In the genomic region with DNA sequence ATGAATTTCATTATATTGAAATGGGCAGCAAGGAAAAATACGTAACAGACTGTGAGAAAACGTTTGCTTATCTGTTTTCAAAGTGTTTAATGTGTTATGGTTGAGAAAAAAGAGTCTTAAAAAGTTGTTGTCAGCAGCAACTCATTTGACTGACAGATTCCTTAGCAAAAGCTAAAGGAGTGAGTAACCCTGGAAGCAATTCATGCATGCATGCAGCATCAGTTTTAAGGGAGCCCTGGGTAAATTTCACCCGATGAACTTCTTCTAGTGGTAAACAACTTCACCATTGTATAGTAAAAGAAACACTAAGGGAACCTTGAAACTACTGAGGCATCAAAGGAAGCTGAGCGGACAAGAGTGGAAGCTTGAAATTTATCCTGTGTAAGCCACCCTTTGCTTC, we compare ENCODE assay signal across 3 cellular contexts.
A peak's percentile ranks its signal among the peaks of the same experiment; 100 is the strongest.
TF ChIP-seq lines count a peak whose summit lies in the region.

No MANE protein-coding gene starts in this region.

TF ChIP-seq in SK-N-SH, 30 proteins besides CTCF, POLR2A, EP300 and RAD21:
- TF ChIP-seq SIN3A (IDR thresholded peaks at IDR 0.05; ENCODE audit: borderline replicate concordance, low read depth, low read length) (no peak), PBX3 (IDR thresholded peaks at IDR 0.05) (0 out of 2 replicates have a peak, but pooled peaks have one; percentile 13), FOXJ3 (CRISPR knock-in tag; IDR thresholded peaks at IDR 0.05) (no peak), NRF1 (IDR thresholded peaks at IDR 0.05; ENCODE audit: low read depth, low read length) (no peak)

TF ChIP-seq in SK-N-SH treated with all-trans-retinoic acid at 6 μM for 48 hours, 23 proteins besides CTCF, POLR2A, EP300 and RAD21 (continued from another document):
- no peak for TF ChIP-seq TCF4 (CRISPR knock-in tag; IDR thresholded peaks at IDR 0.05; ENCODE audit: borderline replicate concordance)

TF ChIP-seq in WTC11, 78 proteins besides CTCF, POLR2A, EP300 and RAD21:
- TF ChIP-seq, protein P1, sequence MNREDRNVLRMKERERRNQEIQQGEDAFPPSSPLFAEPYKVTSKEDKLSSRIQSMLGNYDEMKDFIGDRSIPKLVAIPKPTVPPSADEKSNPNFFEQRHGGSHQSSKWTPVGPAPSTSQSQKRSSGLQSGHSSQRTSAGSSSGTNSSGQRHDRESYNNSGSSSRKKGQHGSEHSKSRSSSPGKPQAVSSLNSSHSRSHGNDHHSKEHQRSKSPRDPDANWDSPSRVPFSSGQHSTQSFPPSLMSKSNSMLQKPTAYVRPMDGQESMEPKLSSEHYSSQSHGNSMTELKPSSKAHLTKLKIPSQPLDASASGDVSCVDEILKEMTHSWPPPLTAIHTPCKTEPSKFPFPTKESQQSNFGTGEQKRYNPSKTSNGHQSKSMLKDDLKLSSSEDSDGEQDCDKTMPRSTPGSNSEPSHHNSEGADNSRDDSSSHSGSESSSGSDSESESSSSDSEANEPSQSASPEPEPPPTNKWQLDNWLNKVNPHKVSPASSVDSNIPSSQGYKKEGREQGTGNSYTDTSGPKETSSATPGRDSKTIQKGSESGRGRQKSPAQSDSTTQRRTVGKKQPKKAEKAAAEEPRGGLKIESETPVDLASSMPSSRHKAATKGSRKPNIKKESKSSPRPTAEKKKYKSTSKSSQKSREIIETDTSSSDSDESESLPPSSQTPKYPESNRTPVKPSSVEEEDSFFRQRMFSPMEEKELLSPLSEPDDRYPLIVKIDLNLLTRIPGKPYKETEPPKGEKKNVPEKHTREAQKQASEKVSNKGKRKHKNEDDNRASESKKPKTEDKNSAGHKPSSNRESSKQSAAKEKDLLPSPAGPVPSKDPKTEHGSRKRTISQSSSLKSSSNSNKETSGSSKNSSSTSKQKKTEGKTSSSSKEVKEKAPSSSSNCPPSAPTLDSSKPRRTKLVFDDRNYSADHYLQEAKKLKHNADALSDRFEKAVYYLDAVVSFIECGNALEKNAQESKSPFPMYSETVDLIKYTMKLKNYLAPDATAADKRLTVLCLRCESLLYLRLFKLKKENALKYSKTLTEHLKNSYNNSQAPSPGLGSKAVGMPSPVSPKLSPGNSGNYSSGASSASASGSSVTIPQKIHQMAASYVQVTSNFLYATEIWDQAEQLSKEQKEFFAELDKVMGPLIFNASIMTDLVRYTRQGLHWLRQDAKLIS (CRISPR knock-in tag; IDR thresholded peaks at IDR 0.05; ENCODE audit: borderline replicate concordance): no peak
- TF ChIP-seq, protein P2, sequence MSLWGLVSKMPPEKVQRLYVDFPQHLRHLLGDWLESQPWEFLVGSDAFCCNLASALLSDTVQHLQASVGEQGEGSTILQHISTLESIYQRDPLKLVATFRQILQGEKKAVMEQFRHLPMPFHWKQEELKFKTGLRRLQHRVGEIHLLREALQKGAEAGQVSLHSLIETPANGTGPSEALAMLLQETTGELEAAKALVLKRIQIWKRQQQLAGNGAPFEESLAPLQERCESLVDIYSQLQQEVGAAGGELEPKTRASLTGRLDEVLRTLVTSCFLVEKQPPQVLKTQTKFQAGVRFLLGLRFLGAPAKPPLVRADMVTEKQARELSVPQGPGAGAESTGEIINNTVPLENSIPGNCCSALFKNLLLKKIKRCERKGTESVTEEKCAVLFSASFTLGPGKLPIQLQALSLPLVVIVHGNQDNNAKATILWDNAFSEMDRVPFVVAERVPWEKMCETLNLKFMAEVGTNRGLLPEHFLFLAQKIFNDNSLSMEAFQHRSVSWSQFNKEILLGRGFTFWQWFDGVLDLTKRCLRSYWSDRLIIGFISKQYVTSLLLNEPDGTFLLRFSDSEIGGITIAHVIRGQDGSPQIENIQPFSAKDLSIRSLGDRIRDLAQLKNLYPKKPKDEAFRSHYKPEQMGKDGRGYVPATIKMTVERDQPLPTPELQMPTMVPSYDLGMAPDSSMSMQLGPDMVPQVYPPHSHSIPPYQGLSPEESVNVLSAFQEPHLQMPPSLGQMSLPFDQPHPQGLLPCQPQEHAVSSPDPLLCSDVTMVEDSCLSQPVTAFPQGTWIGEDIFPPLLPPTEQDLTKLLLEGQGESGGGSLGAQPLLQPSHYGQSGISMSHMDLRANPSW (CRISPR knock-in tag; conservative IDR thresholded peaks at IDR 0.05; ENCODE audit: low read depth): no peak
- TF ChIP-seq ERG (CRISPR knock-in tag; IDR thresholded peaks at IDR 0.05) (no peak), E2F4 (CRISPR knock-in tag; IDR thresholded peaks at IDR 0.05; ENCODE audit: borderline replicate concordance, low read depth) (no peak), USF1 (CRISPR knock-in tag; IDR thresholded peaks at IDR 0.05) (no peak), PREB (CRISPR knock-in tag; IDR thresholded peaks at IDR 0.05; ENCODE audit: borderline replicate concordance) (no peak)
- TF ChIP-seq, protein P3, sequence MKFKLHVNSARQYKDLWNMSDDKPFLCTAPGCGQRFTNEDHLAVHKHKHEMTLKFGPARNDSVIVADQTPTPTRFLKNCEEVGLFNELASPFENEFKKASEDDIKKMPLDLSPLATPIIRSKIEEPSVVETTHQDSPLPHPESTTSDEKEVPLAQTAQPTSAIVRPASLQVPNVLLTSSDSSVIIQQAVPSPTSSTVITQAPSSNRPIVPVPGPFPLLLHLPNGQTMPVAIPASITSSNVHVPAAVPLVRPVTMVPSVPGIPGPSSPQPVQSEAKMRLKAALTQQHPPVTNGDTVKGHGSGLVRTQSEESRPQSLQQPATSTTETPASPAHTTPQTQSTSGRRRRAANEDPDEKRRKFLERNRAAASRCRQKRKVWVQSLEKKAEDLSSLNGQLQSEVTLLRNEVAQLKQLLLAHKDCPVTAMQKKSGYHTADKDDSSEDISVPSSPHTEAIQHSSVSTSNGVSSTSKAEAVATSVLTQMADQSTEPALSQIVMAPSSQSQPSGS (CRISPR knock-in tag; IDR thresholded peaks at IDR 0.05; ENCODE audit: borderline replicate concordance, low read depth): no peak
